In genomic region chr20:47843886-47844567, GRCh38 we compare ENCODE assay signal across 1 cellular context.
TF ChIP-seq lines count a peak whose summit lies in the region.

No MANE protein-coding gene starts in this region.

TF ChIP-seq in GM23338, 12 proteins besides CTCF, POLR2A, EP300 and RAD21 (continued from another document):
- no peak for TF ChIP-seq REST (IDR thresholded peaks at IDR 0.05; ENCODE audit: unreplicated experiment)
- TF ChIP-seq EZH2phosphoT487 (IDR thresholded peaks at IDR 0.05; ENCODE audit: unreplicated experiment): no peak
- TF ChIP-seq ZNF331 (CRISPR knock-in tag; IDR thresholded peaks at IDR 0.05; ENCODE audit: low read depth): no peak
- no peak for TF ChIP-seq ZNF462 (CRISPR knock-in tag; IDR thresholded peaks at IDR 0.05)
- no peak for TF ChIP-seq POLR2AphosphoS5 (IDR thresholded peaks at IDR 0.05; ENCODE audit: low read depth)
- TF ChIP-seq NANOG (IDR thresholded peaks at IDR 0.05; ENCODE audit: borderline replicate concordance): no peak
- TF ChIP-seq STAT1 (IDR thresholded peaks at IDR 0.05; ENCODE audit: unreplicated experiment): no peak
